In the genomic region with DNA sequence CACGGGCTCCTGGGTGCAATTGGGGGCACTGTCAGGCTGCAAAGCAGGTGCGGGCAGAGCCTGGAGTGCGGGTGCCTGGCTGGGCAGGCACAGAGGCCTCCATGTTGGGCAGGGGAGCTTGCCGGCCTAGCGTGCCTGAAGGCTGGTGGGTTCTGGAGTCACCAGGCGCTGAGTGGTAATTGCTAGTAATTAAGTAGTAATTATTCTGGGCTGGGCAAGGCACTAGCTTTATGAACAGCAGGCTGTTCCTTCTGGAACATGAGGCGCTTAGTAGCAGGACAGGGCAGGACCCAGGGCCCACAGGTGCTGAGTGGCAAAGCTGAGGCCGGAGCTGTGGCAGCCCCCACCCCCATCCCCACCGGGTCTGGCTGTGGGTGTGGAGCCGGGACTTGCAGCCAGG, we compare ENCODE assay signal across 17 cellular contexts.
"Had no signal": no experiment of that assay in that cellular context is flagged by ENCODE, and none has a peak within 500 bp of the region (broad histone marks: within the 10 kb centered on the region; RNA-seq: fewer than 3 reads in every experiment).

No MANE protein-coding gene starts in this region.

- H3K27me3 ChIP-seq: body of pancreas, esophagus squamous epithelium, left lung, pancreas had no signal

- H3K4me3 ChIP-seq: body of pancreas, coronary artery, esophagus squamous epithelium, left lung, mucosa of descending colon, pancreas had no signal

- H3K9me3 ChIP-seq: body of pancreas, esophagus squamous epithelium, left lung, mucosa of descending colon, pancreas had no signal

- H3K4me1 ChIP-seq: body of pancreas, left lung, pancreas had no signal

- H3K27ac ChIP-seq: body of pancreas, coronary artery, esophagus squamous epithelium, left lung, pancreas had no signal

- ATAC-seq: activated CD8-positive, alpha-beta T cell treated with anti-CD3 and anti-CD28 coated beads, Interleukin-2, amount 10 ng/mL, durations not matched to agents 7 days and 5 days; body of pancreas; left lung; mucosa of descending colon; naive thymus-derived CD4-positive, alpha-beta T cell; pancreas had no signal

- DNase-seq: activated B cell treated with CpG ODN at 0.5 μM for 24 hours; activated CD4-positive, alpha-beta T cell treated with anti-CD3 and anti-CD28 coated beads for 48 hours; activated CD8-positive, alpha-beta memory T cell treated with anti-CD3 and anti-CD28 coated beads, Interleukin-2, amount 50 U/mL, for 4 hours; activated CD8-positive, alpha-beta T cell treated with anti-CD3 and anti-CD28 coated beads, Interleukin-2, amount 10 ng/mL, durations not matched to agents 7 days and 5 days; activated gamma-delta T cell; activated T-cell treated with anti-CD3 and anti-CD28 coated beads, Interleukin-2, amount 50 U/mL, for 48 hours; amniotic stem cell; body of pancreas; caudate nucleus; esophagus squamous epithelium; kidney; left lung; mucosa of descending colon; naive thymus-derived CD4-positive, alpha-beta T cell; pancreas; stimulated activated CD4-positive, alpha-beta T cell treated with anti-CD3 and anti-CD28 coated beads, Interleukin-1b, Interleukin-23, amount 100 ng/mL, for 48 hours had no signal
